10 cellular contexts compared by ENCODE assay signal in genomic region chr7:90701021-90701420, GRCh38.
DNase-seq lines count a peak whose midpoint lies in the region; ATAC-seq and TF ChIP-seq lines count a peak whose summit lies in the region.
"Had no signal": no experiment of that assay in that cellular context is flagged by ENCODE, and none has a peak within 500 bp of the region (broad histone marks: within the 10 kb centered on the region; RNA-seq: fewer than 3 reads in every experiment).

No MANE protein-coding gene starts in this region.

- no peaks in the 10 kb centered on the region for H3K9me3 ChIP-seq in right atrium auricular region
- H3K9me3 ChIP-seq: BE2C had no signal

- H3K4me1 ChIP-seq in right atrium auricular region = peaks cover 0 to 36% of the 10 kb centered on the region in 2 donors
- H3K4me1 ChIP-seq: BE2C had no signal

- H3K27ac Mint-ChIP-seq in stimulated activated naive CD8-positive, alpha-beta T cell treated with anti-CD3 and anti-CD28 coated beads, Interleukin-15, Interleukin-2, amounts not matched to agents 100 ng/mL and 50 ng/mL, for 24 hours = no peak overlapping the region
- H3K27ac Mint-ChIP-seq in stimulated activated naive CD8-positive, alpha-beta T cell treated with anti-CD3 and anti-CD28 coated beads, Interleukin-15, amount 100 ng/mL, for 72 hours = no peak overlapping the region

- H3K4me3 Mint-ChIP-seq in stimulated activated naive CD8-positive, alpha-beta T cell treated with anti-CD3 and anti-CD28 coated beads, Interleukin-15, Interleukin-2, amounts not matched to agents 100 ng/mL and 50 ng/mL, for 24 hours = peak overlapping the region; percentile 18
- H3K4me3 Mint-ChIP-seq in stimulated activated naive CD8-positive, alpha-beta T cell treated with anti-CD3 and anti-CD28 coated beads, Interleukin-15, amount 100 ng/mL, for 72 hours = no peak overlapping the region

- peak overlapping the region; percentile 8 to 47 for H3K27ac ChIP-seq in right atrium auricular region

- H3K27me3 ChIP-seq in right atrium auricular region = no peaks in the 10 kb centered on the region
- H3K27me3 ChIP-seq: BE2C had no signal

- peaks cover 3% of the 10 kb centered on the region for H3K27me3 Mint-ChIP-seq in stimulated activated naive CD8-positive, alpha-beta T cell treated with anti-CD3 and anti-CD28 coated beads, Interleukin-15, Interleukin-2, amounts not matched to agents 100 ng/mL and 50 ng/mL, for 24 hours
- H3K27me3 Mint-ChIP-seq in stimulated activated naive CD8-positive, alpha-beta T cell treated with anti-CD3 and anti-CD28 coated beads, Interleukin-15, amount 100 ng/mL, for 72 hours = no peaks in the 10 kb centered on the region

- peaks cover 4% of the 10 kb centered on the region for H3K4me1 Mint-ChIP-seq in stimulated activated naive CD8-positive, alpha-beta T cell treated with anti-CD3 and anti-CD28 coated beads, Interleukin-15, Interleukin-2, amounts not matched to agents 100 ng/mL and 50 ng/mL, for 24 hours (ENCODE audit: low read depth)
- H3K4me1 Mint-ChIP-seq in stimulated activated naive CD8-positive, alpha-beta T cell treated with anti-CD3 and anti-CD28 coated beads, Interleukin-15, amount 100 ng/mL, for 72 hours = no peaks in the 10 kb centered on the region

- H3K36me3 ChIP-seq in right atrium auricular region = no peaks in the 10 kb centered on the region
- H3K36me3 ChIP-seq: BE2C had no signal

- no peak for DNase-seq in stimulated activated naive CD8-positive, alpha-beta T cell treated with anti-CD3 and anti-CD28 coated beads, Interleukin-15, amount 100 ng/mL, for 72 hours
- DNase-seq in right atrium auricular region (ENCODE audit: low spot score) (no peak), UCSD-AML1 (lab: John Stamatoyannopoulos, UW; ENCODE audit: unreplicated experiment) (no peak), HuH-7 (ENCODE audit: low spot score) (no peak), cerebellar nuclear complex (lab: John Stamatoyannopoulos, UW) (no peak)
- DNase-seq in stimulated activated naive CD4-positive, alpha-beta T cell treated with Interleukin-2 at 50 U/mL for 16 hours (lab: John Stamatoyannopoulos, UW) = no peak
- DNase-seq: activated gamma-delta T cell treated with Interleukin-2 at 50 U/mL for 16 hours, BE2C had no signal

- no peak for TF ChIP-seq CTCF in right atrium auricular region (IDR thresholded peaks at IDR 0.05)

- H3K4me3 ChIP-seq in right atrium auricular region = peak overlapping the region; percentile 8 to 24

- no peaks in the 10 kb centered on the region for H3K36me3 Mint-ChIP-seq in stimulated activated naive CD8-positive, alpha-beta T cell treated with anti-CD3 and anti-CD28 coated beads, Interleukin-15, Interleukin-2, amounts not matched to agents 100 ng/mL and 50 ng/mL, for 24 hours (ENCODE audit: low read depth)

- H3K9me3 Mint-ChIP-seq in stimulated activated naive CD8-positive, alpha-beta T cell treated with anti-CD3 and anti-CD28 coated beads, Interleukin-15, Interleukin-2, amounts not matched to agents 100 ng/mL and 50 ng/mL, for 24 hours = peaks cover 6% of the 10 kb centered on the region
- H3K9me3 Mint-ChIP-seq in stimulated activated naive CD8-positive, alpha-beta T cell treated with anti-CD3 and anti-CD28 coated beads, Interleukin-15, amount 100 ng/mL, for 72 hours = no peaks in the 10 kb centered on the region

- ATAC-seq in stimulated activated naive CD8-positive, alpha-beta T cell treated with anti-CD3 and anti-CD28 coated beads, Interleukin-15, amount 100 ng/mL, for 72 hours = no peak
- peak; percentile 44 for ATAC-seq in HG03521 (IDR thresholded peaks at IDR 0.05; ENCODE audit: unreplicated experiment)
